ENCODE assay signal across 10 cellular contexts in genomic region chr2:179460530-179460929, GRCh38.
A peak's percentile ranks its signal among the peaks of the same experiment; 100 is the strongest.
DNase-seq lines count a peak whose midpoint lies in the region; FAIRE-seq and TF ChIP-seq lines count a peak whose summit lies in the region.
"Had no signal": no experiment of that assay in that cellular context is flagged by ENCODE, and none has a peak within 500 bp of the region (broad histone marks: within the 10 kb centered on the region; RNA-seq: fewer than 3 reads in every experiment).

No MANE protein-coding gene starts in this region.

- TF ChIP-seq POLR2A in uterus (IDR thresholded peaks at IDR 0.05), result no peak

- peaks cover 17% of the 10 kb centered on the region for H3K9me3 ChIP-seq in astrocyte (ENCODE audit: insufficient read depth, low read depth, low read length)
- H3K9me3 ChIP-seq in uterus, result no peaks in the 10 kb centered on the region
- no peaks in the 10 kb centered on the region for H3K9me3 ChIP-seq in colonic mucosa

- H3K4me1 Mint-ChIP-seq in astrocyte (ENCODE audit: low read depth, unreplicated experiment), result peaks cover 24% of the 10 kb centered on the region
- H3K4me1 Mint-ChIP-seq: neural crest cell had no signal

- H3K4me3 Mint-ChIP-seq in astrocyte (ENCODE audit: unreplicated experiment), result no peak overlapping the region
- H3K4me3 Mint-ChIP-seq: neural crest cell had no signal

- H3K27ac Mint-ChIP-seq in astrocyte (ENCODE audit: unreplicated experiment), result peak overlapping the region; percentile 99

- peak; percentile 70 for DNase-seq in AG08396 (ENCODE audit: low spot score)
- DNase-seq in HPDE6-E6E7 (ENCODE audit: extremely low spot score), result peak; percentile 34
- DNase-seq in astrocyte (ENCODE audit: low read depth), result peak; percentile 95
- DNase-seq in lung microvascular endothelial cell (ENCODE audit: low read depth in 2 of 2), result peak; percentile 25 to 86
- no peak for DNase-seq in NCI-H748 (lab: John Stamatoyannopoulos, UW; ENCODE audit: unreplicated experiment)
- DNase-seq in DMS79 (lab: John Stamatoyannopoulos, UW), result no peak
- no peak for DNase-seq in uterus
- DNase-seq in colonic mucosa, result no peak
- DNase-seq: NCI-H2107 had no signal

- peaks cover 28% of the 10 kb centered on the region for H3K9me3 Mint-ChIP-seq in astrocyte (ENCODE audit: unreplicated experiment)

- no peaks in the 10 kb centered on the region for H4K20me1 ChIP-seq in astrocyte (ENCODE audit: insufficient read depth, low read length)

- H3K4me3 ChIP-seq in astrocyte (ENCODE audit: insufficient read depth, low read depth, low read length) (no peak overlapping the region), uterus (no peak overlapping the region), colonic mucosa (no peak overlapping the region)

- no peaks in the 10 kb centered on the region for H3K79me2 ChIP-seq in astrocyte (ENCODE audit: insufficient read depth, low read length)

- H3K27me3 Mint-ChIP-seq in astrocyte (ENCODE audit: low read depth, unreplicated experiment), result no peaks in the 10 kb centered on the region

- H3K27me3 ChIP-seq in astrocyte (ENCODE audit: insufficient read depth, low read length) (no peaks in the 10 kb centered on the region), uterus (no peaks in the 10 kb centered on the region), colonic mucosa (no peaks in the 10 kb centered on the region)

- H3K27ac ChIP-seq in astrocyte (ENCODE audit: low read depth, low read length), result peak overlapping the region; percentile 94
- no peak overlapping the region for H3K27ac ChIP-seq in uterus
- H3K27ac ChIP-seq in colonic mucosa, result no peak overlapping the region

- H3K4me2 ChIP-seq in astrocyte (ENCODE audit: low read length), result peak overlapping the region; percentile 25

- H3K36me3 Mint-ChIP-seq in astrocyte (ENCODE audit: low read depth, unreplicated experiment), result no peaks in the 10 kb centered on the region

- H2AFZ ChIP-seq in astrocyte (ENCODE audit: low read depth, low read length), result peak overlapping the region; percentile 72

- TF ChIP-seq CTCF in astrocyte (IDR thresholded peaks at IDR 0.05; ENCODE audit: insufficient read depth, low read depth, low read length), result no peak
- no peak for TF ChIP-seq CTCF in uterus (IDR thresholded peaks at IDR 0.05)
- TF ChIP-seq CTCF in colonic mucosa (IDR thresholded peaks at IDR 0.05), result no peak

- H3K36me3 ChIP-seq in astrocyte (ENCODE audit: insufficient read depth, low read length), result no peaks in the 10 kb centered on the region
- H3K36me3 ChIP-seq in uterus, result no peaks in the 10 kb centered on the region
- H3K36me3 ChIP-seq in colonic mucosa, result no peaks in the 10 kb centered on the region

- intact Hi-C loops in uterus (cut with DNase I; ENCODE audit: low total_unique reads), result no loop called here
- intact Hi-C loops in colonic mucosa (cut with DNase I), result no loop called here

- H3K9ac ChIP-seq in astrocyte (ENCODE audit: low read length), result peak overlapping the region; percentile 68
- no peak overlapping the region for H3K9ac ChIP-seq in colonic mucosa (ENCODE audit: low read depth in 2 of 2, low read length in 2 of 2)

- FAIRE-seq in astrocyte (lab: Jason Lieb, UNC), result peak; percentile 93

- H3K4me1 ChIP-seq in astrocyte (ENCODE audit: insufficient read depth, low read length), result peaks cover 6% of the 10 kb centered on the region
- H3K4me1 ChIP-seq in uterus, result no peaks in the 10 kb centered on the region
- H3K4me1 ChIP-seq in colonic mucosa, result no peaks in the 10 kb centered on the region

Comparison
In these comparisons a context has a peak if more than half of its experiments do, and no peak if none do; other contexts are left out.
1. DNase-seq: peak in AG08396 (single experiment), HPDE6-E6E7 (single experiment), astrocyte (single experiment) and lung microvascular endothelial cell (2 of 2); none in NCI-H748 (single experiment), DMS79 (single experiment), uterus (0 of 2) and colonic mucosa (single experiment).